In the genomic region with DNA sequence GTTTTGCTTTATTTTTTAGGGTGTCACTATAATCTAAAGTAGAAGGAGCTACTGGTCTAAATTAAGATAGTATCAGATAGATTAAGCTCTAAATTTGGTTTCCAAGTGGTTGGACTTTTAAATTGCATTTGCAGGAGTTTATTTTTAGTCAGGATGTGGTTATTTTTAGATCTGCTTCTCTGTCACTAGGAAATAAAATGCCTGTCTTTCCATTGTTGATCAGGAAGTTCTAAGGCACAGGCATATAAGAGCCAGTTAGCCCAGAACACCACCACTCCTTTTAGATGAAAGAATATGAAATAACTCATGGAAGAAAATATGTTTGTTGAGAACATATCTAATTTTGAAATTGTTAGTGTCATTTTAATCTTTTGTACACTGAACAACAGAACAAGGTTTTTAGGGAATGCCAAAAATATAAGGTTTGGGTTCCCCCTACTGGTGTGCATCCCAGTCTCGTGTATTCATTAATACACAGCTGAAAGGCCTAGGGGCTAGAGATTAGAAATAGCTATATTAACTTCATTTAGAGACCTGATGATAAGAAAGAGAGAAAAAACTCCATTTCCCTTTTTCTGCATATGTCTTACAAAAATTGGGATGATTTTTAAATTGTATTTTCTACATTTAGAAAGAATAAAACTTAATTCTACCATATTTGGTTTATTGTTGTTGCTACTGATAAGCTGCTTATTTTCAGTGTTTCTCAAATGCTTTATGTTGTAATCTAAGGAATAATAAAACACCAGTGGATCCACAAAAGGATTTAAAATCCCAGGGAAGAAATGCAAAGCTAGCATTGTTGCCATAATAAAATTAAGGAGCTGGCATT, we compare ENCODE assay signal across 7 cellular contexts.
DNase-seq lines count a peak whose midpoint lies in the region; ATAC-seq, FAIRE-seq and TF ChIP-seq lines count a peak whose summit lies in the region.

No MANE protein-coding gene starts in this region.

- intact Hi-C loops in kidney (cut with DNase I), result no loop called here

- in situ Hi-C loops in T47D (cut with HindIII; ENCODE audit: low pct_unique_long_range_greater_than_20kb, low sequenced_read_pairs), result no loop called here

- TF ChIP-seq CTCF in kidney (IDR thresholded peaks at IDR 0.05; ENCODE audit: borderline replicate concordance, extremely low read depth, insufficient read depth), result peak; percentile 53

- peak; percentile 37 for DNase-seq in DMS79 treated with DMSO at 0.1 percent for 48 hours (lab: John Stamatoyannopoulos, UW)
- DNase-seq in OCI-M1 (lab: John Stamatoyannopoulos, UW), result peak; percentile 74
- DNase-seq in T47D (ENCODE audit: low read depth in 1 of 2, low spot score in 1 of 2), result peak; percentile 44 to 66
- DNase-seq in kidney, result no peak
- peak; percentile 1 for DNase-seq in stimulated activated CD8-positive, alpha-beta memory T cell treated with anti-CD3 and anti-CD28 coated beads, Interleukin-7, amount 100 ng/mL, for 24 hours (ENCODE audit: low read depth)

- no peaks in the 10 kb centered on the region for H3K9me3 ChIP-seq in kidney (ENCODE audit: control insufficient read depth in 1 of 2, low read length in 2 of 2)

- H3K9ac ChIP-seq in kidney (ENCODE audit: low read length in 2 of 2), result no peak overlapping the region

- no peak overlapping the region for H3K4me3 ChIP-seq in kidney (ENCODE audit: low read length in 2 of 2)

- peaks cover 4 to 7% of the 10 kb centered on the region in 2 donors for H3K4me1 ChIP-seq in kidney (ENCODE audit: control insufficient read depth in 1 of 2, insufficient read depth in 1 of 2, low read depth in 1 of 2, low read length in 2 of 2)

- peaks cover 0 to 5% of the 10 kb centered on the region in 2 donors for H3K36me3 ChIP-seq in kidney (ENCODE audit: control insufficient read depth in 1 of 2, insufficient read depth in 2 of 2, low read length in 2 of 2)

- FAIRE-seq in kidney (lab: Jason Lieb, UNC), result peak; percentile 80

- no peak overlapping the region for H3K27ac ChIP-seq in kidney (ENCODE audit: low read depth in 2 of 2, low read length in 2 of 2)

- ATAC-seq in HG02885 (IDR thresholded peaks at IDR 0.05; ENCODE audit: poor library complexity, unreplicated experiment) (peak; percentile 42), GM21737 (IDR thresholded peaks at IDR 0.05; ENCODE audit: unreplicated experiment) (no peak)
